8 cellular contexts compared by ENCODE assay signal in the genomic region with DNA sequence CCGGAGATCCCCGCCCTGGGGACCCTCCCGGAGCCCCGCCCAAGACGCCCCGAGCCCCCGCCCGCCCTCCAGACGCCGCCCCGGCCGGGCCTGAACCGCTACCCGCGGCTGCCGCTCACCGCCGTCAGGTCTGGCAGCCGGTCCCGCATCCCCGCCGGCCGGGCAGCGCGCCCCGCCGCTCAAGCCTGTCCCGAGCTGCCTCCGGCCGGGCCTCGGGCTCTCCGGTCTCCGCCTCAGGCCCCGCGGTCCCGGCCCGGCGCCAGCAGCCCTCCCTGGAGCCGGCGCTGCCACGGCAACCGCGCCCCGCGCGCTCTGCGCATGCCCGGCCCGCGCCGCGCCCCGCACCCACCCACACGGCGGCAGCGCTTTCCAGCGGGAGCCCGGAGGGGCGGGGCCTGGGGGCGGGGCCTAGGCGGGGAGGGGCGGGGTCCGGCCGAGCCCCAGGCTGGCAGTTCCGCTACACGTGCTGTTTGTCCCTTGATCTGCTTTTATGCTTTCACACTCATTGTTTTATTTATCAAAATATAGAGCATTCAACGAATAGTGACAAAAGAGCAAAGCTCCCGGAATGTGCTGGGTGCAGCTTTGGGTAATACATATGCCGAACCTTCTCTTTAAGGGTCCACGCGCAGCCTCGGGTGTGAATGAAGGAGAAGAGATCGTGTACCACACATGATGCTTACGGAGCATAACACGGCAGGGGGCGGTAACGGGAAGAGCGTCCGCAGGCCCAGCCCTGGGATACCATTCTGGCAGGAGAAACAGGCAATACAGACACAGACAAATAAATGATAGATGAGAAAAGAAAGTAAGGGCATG. TPM values are rescaled to one million over a fixed set of nuclear protein-coding genes. Genes with fewer than 3 reads are reported as not detected.
DNase-seq lines count a peak whose midpoint lies in the region; ATAC-seq lines count a peak whose summit lies in the region.

A gene (minus strand): TSS at position 300 of the 819 bp plus-strand sequence. CDS start 151 bp downstream, at position 149.

- no peaks in the 10 kb centered on the region for H3K36me3 ChIP-seq in muscle layer of duodenum (ENCODE audit: control insufficient read depth in 1 of 2, insufficient read depth in 2 of 2, low read length in 2 of 2)

- peak within 1 kb of the TSS; percentile 88 for H3K4me3 Mint-ChIP-seq in activated T-cell treated with anti-CD3 and anti-CD28 coated beads, Interleukin-2, amount 50 U/mL, for 24 hours

- peak within 1 kb of the TSS; percentile 76 to 80 for H3K4me3 ChIP-seq in muscle layer of duodenum (ENCODE audit: low read depth in 1 of 2, low read length in 2 of 2)

- H3K27me3 Mint-ChIP-seq in activated T-cell treated with anti-CD3 and anti-CD28 coated beads, Interleukin-2, amount 50 U/mL, for 24 hours, result no peaks in the 10 kb centered on the region

- peak; percentile 92 for ATAC-seq in GM21515 (IDR thresholded peaks at IDR 0.05; ENCODE audit: unreplicated experiment)
- peak; percentile 98 for ATAC-seq in esophagus mucosa

- no peak within 1 kb of the TSS for H3K27ac ChIP-seq in muscle layer of duodenum (ENCODE audit: low read length)

- H3K36me3 Mint-ChIP-seq in activated T-cell treated with anti-CD3 and anti-CD28 coated beads, Interleukin-2, amount 50 U/mL, for 24 hours (ENCODE audit: low read depth), result peaks cover 18% of the 10 kb centered on the region

- H3K9me3 ChIP-seq in muscle layer of duodenum (ENCODE audit: control insufficient read depth in 1 of 2, low read length in 2 of 2), result no peaks in the 10 kb centered on the region

- peak within 1 kb of the TSS; percentile 71 for H3K27ac Mint-ChIP-seq in activated T-cell treated with anti-CD3 and anti-CD28 coated beads, Interleukin-2, amount 50 U/mL, for 24 hours

- peaks cover 8% of the 10 kb centered on the region for H3K27me3 ChIP-seq in muscle layer of duodenum (ENCODE audit: low read depth, low read length)

- peaks cover 34% of the 10 kb centered on the region for H3K4me1 Mint-ChIP-seq in activated T-cell treated with anti-CD3 and anti-CD28 coated beads, Interleukin-2, amount 50 U/mL, for 24 hours (ENCODE audit: low read depth)

- H3K4me1 ChIP-seq in muscle layer of duodenum (ENCODE audit: control insufficient read depth in 1 of 2, insufficient read depth in 2 of 2, low read length in 2 of 2), result peaks cover 0 to 8% of the 10 kb centered on the region in 2 donors

- DNase-seq in DMS153 treated with DMSO at 0.1 percent for 48 hours (lab: John Stamatoyannopoulos, UW; ENCODE audit: unreplicated experiment), result peak; percentile 87
- DNase-seq in HuH-7 (ENCODE audit: low spot score), result peak; percentile 81
- DNase-seq in OCI-M1 (lab: John Stamatoyannopoulos, UW), result peak; percentile 93
- peak; percentile 96 for DNase-seq in activated T-cell treated with anti-CD3 and anti-CD28 coated beads, Interleukin-2, amount 50 U/mL, for 24 hours
- peak; percentile 73 for DNase-seq in stimulated activated CD8-positive, alpha-beta memory T cell treated with anti-CD3 and anti-CD28 coated beads, Interleukin-7, amount 100 ng/mL, for 24 hours (ENCODE audit: low read depth)

- no peaks in the 10 kb centered on the region for H3K9me3 Mint-ChIP-seq in activated T-cell treated with anti-CD3 and anti-CD28 coated beads, Interleukin-2, amount 50 U/mL, for 24 hours

RNA-seq across cellular contexts. Expression of the gene that starts here (rescaled TPM):
- total RNA-seq in esophagus mucosa, result 1.8 TPM
